Comparison of ENCODE assay signal across 17 cellular contexts in genomic region chr7:1050956-1051690, GRCh38. TPM values are rescaled to one million over a fixed set of nuclear protein-coding genes. Genes with fewer than 3 reads are reported as not detected.
A peak's percentile ranks its signal among the peaks of the same experiment; 100 is the strongest.
DNase-seq lines count a peak whose midpoint lies in the region; ATAC-seq and TF ChIP-seq lines count a peak whose summit lies in the region.
"Had no signal": no experiment of that assay in that cellular context is flagged by ENCODE, and none has a peak within 500 bp of the region (broad histone marks: within the 10 kb centered on the region; RNA-seq: fewer than 3 reads in every experiment).

No MANE protein-coding gene starts in this region.

- TF ChIP-seq EP300 in esophagus muscularis mucosa (IDR thresholded peaks at IDR 0.05) = no peak
- TF ChIP-seq EP300 in upper lobe of left lung (IDR thresholded peaks at IDR 0.05) = no peak

- CTCF ChIA-PET in Caco-2 (lab: Charles Lee) = interaction anchor here (0.6 kb wide), 1 partner anchor 170 kb away, joined by 4 read pairs; no protein-coding TSS in a partner anchor

- no peaks in the 10 kb centered on the region for H3K27me3 Mint-ChIP-seq in Caco-2 (ENCODE audit: insufficient read depth, unreplicated experiment)
- H3K27me3 Mint-ChIP-seq: stimulated activated naive CD8-positive, alpha-beta T cell treated with anti-CD3 and anti-CD28 coated beads, Interleukin-15, amount 100 ng/mL, for 72 hours had no signal

- intact Hi-C loops in esophagus muscularis mucosa (cut with DNase I) = no loop called here
- intact Hi-C loops in prostate gland (cut with DNase I) = no loop called here
- intact Hi-C loops in Caco-2 (cut with micrococcal nuclease; ENCODE audit: unreplicated experiment) = no loop called here

- peaks cover 5% of the 10 kb centered on the region for H3K4me1 Mint-ChIP-seq in Caco-2 (ENCODE audit: low read depth, unreplicated experiment)

- DNase-seq in adipocyte (ENCODE audit: low read depth) (no peak), esophagus muscularis mucosa (ENCODE audit: extremely low spot score) (no peak), prostate gland (ENCODE audit: low spot score) (no peak), upper lobe of left lung (no peak), globus pallidus (ENCODE audit: low spot score) (no peak), Caco-2 (no peak), foreskin keratinocyte (no peak)
- DNase-seq: activated CD4-positive, alpha-beta T cell treated with anti-CD3 and anti-CD28 coated beads for 48 hours; effector memory CD4-positive, alpha-beta T cell; NCI-H1436 treated with DMSO at 0.1 percent for 48 hours; NCI-H345; SJCRH30; stimulated activated naive CD8-positive, alpha-beta T cell treated with anti-CD3 and anti-CD28 coated beads, Interleukin-15, amount 100 ng/mL, for 72 hours; T1000 had no signal

- WGBS in esophagus muscularis mucosa = 78% methylated on average over 17 of the region's 22 CpGs
- 75% methylated on average over 21 of the region's 22 CpGs for WGBS in prostate gland
- WGBS in upper lobe of left lung, 2 donors = 88 to 89% methylated on average over 6 to 18 of the region's 22 CpGs

- no peak overlapping the region for H3K4me3 Mint-ChIP-seq in Caco-2 (ENCODE audit: unreplicated experiment)
- H3K4me3 Mint-ChIP-seq: stimulated activated naive CD8-positive, alpha-beta T cell treated with anti-CD3 and anti-CD28 coated beads, Interleukin-15, amount 100 ng/mL, for 72 hours had no signal

- ATAC-seq in upper lobe of left lung (ENCODE audit: low FRiP score in 2 of 2) (no peak), foreskin keratinocyte (no peak)
- ATAC-seq: activated naive CD4-positive, alpha-beta T cell treated with anti-CD3 and anti-CD28 coated beads, Interleukin-2, amount 50 U/mL, for 72 hours; stimulated activated naive CD8-positive, alpha-beta T cell treated with anti-CD3 and anti-CD28 coated beads, Interleukin-15, amount 100 ng/mL, for 72 hours had no signal

- no peak overlapping the region for H3K27ac Mint-ChIP-seq in Caco-2 (ENCODE audit: unreplicated experiment)

- H3K27ac ChIP-seq in esophagus muscularis mucosa (replicated peaks in 1 of 4) = peak overlapping the region; percentile 62 to 83 (median 72)
- peak overlapping the region; percentile 54 to 59 for H3K27ac ChIP-seq in prostate gland
- peak overlapping the region; percentile 85 to 94 (median 90) for H3K27ac ChIP-seq in upper lobe of left lung
- H3K27ac ChIP-seq in foreskin keratinocyte = no peak overlapping the region
- H3K27ac ChIP-seq: cardiac muscle cell, SJCRH30 had no signal

- H3K9ac ChIP-seq in adipocyte (ENCODE audit: low read length) = peak overlapping the region; percentile 68

- no peak overlapping the region for H3K4me3 ChIP-seq in adipocyte (ENCODE audit: low read length)
- H3K4me3 ChIP-seq in esophagus muscularis mucosa = no peak overlapping the region
- no peak overlapping the region for H3K4me3 ChIP-seq in prostate gland
- no peak overlapping the region for H3K4me3 ChIP-seq in upper lobe of left lung
- no peak overlapping the region for H3K4me3 ChIP-seq in Caco-2 (ENCODE audit: low read depth, low read length)
- H3K4me3 ChIP-seq: cardiac muscle cell, HAP-1, SJCRH30 had no signal

- TF ChIP-seq CTCF in esophagus muscularis mucosa (IDR thresholded peaks at IDR 0.05) (no peak), prostate gland (IDR thresholded peaks at IDR 0.05) (no peak), upper lobe of left lung (IDR thresholded peaks at IDR 0.05) (no peak), Caco-2 (IDR thresholded peaks at IDR 0.05; ENCODE audit: insufficient read depth in 1 of 2, low read depth in 1 of 2, low read length in 1 of 2, severe bottlenecking in 1 of 2, unreplicated experiment in 1 of 2) (no peak), foreskin keratinocyte (conservative IDR thresholded peaks at IDR 0.05) (no peak)

- H3K27me3 ChIP-seq in adipocyte (replicated peaks; ENCODE audit: control insufficient read depth, insufficient read depth, low read length) = no peaks in the 10 kb centered on the region
- no peaks in the 10 kb centered on the region for H3K27me3 ChIP-seq in esophagus muscularis mucosa
- H3K27me3 ChIP-seq in prostate gland (replicated peaks; ENCODE audit: insufficient read depth) = no peaks in the 10 kb centered on the region
- H3K27me3 ChIP-seq in upper lobe of left lung = no peaks in the 10 kb centered on the region
- no peaks in the 10 kb centered on the region for H3K27me3 ChIP-seq in Caco-2 (replicated peaks; ENCODE audit: control insufficient read depth, insufficient read depth, low read length)
- no peaks in the 10 kb centered on the region for H3K27me3 ChIP-seq in foreskin keratinocyte
- H3K27me3 ChIP-seq: cardiac muscle cell, SJCRH30 had no signal

- no peaks in the 10 kb centered on the region for H3K9me3 ChIP-seq in adipocyte (ENCODE audit: control insufficient read depth, low read length)
- H3K9me3 ChIP-seq in esophagus muscularis mucosa = no peaks in the 10 kb centered on the region
- no peaks in the 10 kb centered on the region for H3K9me3 ChIP-seq in prostate gland
- H3K9me3 ChIP-seq in upper lobe of left lung = no peaks in the 10 kb centered on the region
- H3K9me3 ChIP-seq in Caco-2 = no peaks in the 10 kb centered on the region
- H3K9me3 ChIP-seq: HAP-1, SJCRH30 had no signal

- no TSS peak for BruUV-seq in Caco-2 (replicated peaks; lab: Mats Ljungman, UMichigan)

- peaks cover 6% of the 10 kb centered on the region for H3K36me3 Mint-ChIP-seq in Caco-2 (ENCODE audit: insufficient read depth, unreplicated experiment)
- H3K36me3 Mint-ChIP-seq: activated naive CD4-positive, alpha-beta T cell treated with anti-CD3 and anti-CD28 coated beads, Interleukin-2, amount 50 U/mL, for 72 hours had no signal

- H3K9me3 Mint-ChIP-seq in Caco-2 (ENCODE audit: unreplicated experiment) = no peaks in the 10 kb centered on the region
- H3K9me3 Mint-ChIP-seq: activated naive CD4-positive, alpha-beta T cell treated with anti-CD3 and anti-CD28 coated beads, Interleukin-2, amount 50 U/mL, for 72 hours; stimulated activated naive CD8-positive, alpha-beta T cell treated with anti-CD3 and anti-CD28 coated beads, Interleukin-15, amount 100 ng/mL, for 72 hours had no signal

- H3K36me3 ChIP-seq in adipocyte (ENCODE audit: control insufficient read depth, insufficient read depth, low read length, severe bottlenecking) = no peaks in the 10 kb centered on the region
- H3K36me3 ChIP-seq in esophagus muscularis mucosa = no peaks in the 10 kb centered on the region
- no peaks in the 10 kb centered on the region for H3K36me3 ChIP-seq in prostate gland
- H3K36me3 ChIP-seq in upper lobe of left lung = no peaks in the 10 kb centered on the region
- H3K36me3 ChIP-seq in Caco-2 (ENCODE audit: control insufficient read depth, insufficient read depth, low read length) = no peaks in the 10 kb centered on the region; the same call in 1 of the 2 replicates
- H3K36me3 ChIP-seq: cardiac muscle cell, HAP-1, SJCRH30 had no signal

- POLR2A ChIA-PET in Caco-2 (lab: Charles Lee) = no interaction called here

- no peak for TF ChIP-seq POLR2A in esophagus muscularis mucosa (IDR thresholded peaks at IDR 0.05; ENCODE audit: low read depth)
- no peak for TF ChIP-seq POLR2A in prostate gland (IDR thresholded peaks at IDR 0.05)
- no peak for TF ChIP-seq POLR2A in upper lobe of left lung (IDR thresholded peaks at IDR 0.05)

- peaks cover 39% of the 10 kb centered on the region for H3K4me1 ChIP-seq in adipocyte (ENCODE audit: control insufficient read depth, insufficient read depth, low read length)
- peaks cover 85 to 100% (median 95%) of the 10 kb centered on the region in 4 donors for H3K4me1 ChIP-seq in esophagus muscularis mucosa
- H3K4me1 ChIP-seq in prostate gland (replicated peaks) = peaks cover 17% of the 10 kb centered on the region
- peaks cover 87 to 94% (median 89%) of the 10 kb centered on the region in 4 donors for H3K4me1 ChIP-seq in upper lobe of left lung
- H3K4me1 ChIP-seq in Caco-2 = peaks cover 7% of the 10 kb centered on the region; the same call in 1 of the 2 replicates
- no peaks in the 10 kb centered on the region for H3K4me1 ChIP-seq in foreskin keratinocyte
- H3K4me1 ChIP-seq: HAP-1, SJCRH30 had no signal

RNA-seq across cellular contexts. Expression of gene GPR146, which starts 6.8 kb away (rescaled TPM):
- total RNA-seq in esophagus muscularis mucosa (10 to 100 TPM; 12.5 to 30.8 (median 25.5) TPM), prostate gland (10 to 100 TPM in 1 of 2 donors, 1 to 10 TPM in 1; 6.1 to 25.9 TPM), upper lobe of left lung (10 to 100 TPM; 11.2 to 32.8 (median 28.9) TPM), Caco-2 (2022) (1.8 and 3.0 TPM in 2 replicates), foreskin keratinocyte (not detected in 2 replicates)
- not detected in 2 replicates for polyA plus RNA-seq in foreskin keratinocyte

RNA-seq across cellular contexts. Expression of gene GPER1, which starts 36.8 kb away (rescaled TPM):
- 10 to 100 TPM in 2 of 4 donors, 1 to 10 TPM in 2; 4.6 to 19.9 (median 11.0) TPM for total RNA-seq in esophagus muscularis mucosa
- 10 to 100 TPM in 1 of 2 donors, 1 to 10 TPM in 1; 7.4 to 11.5 TPM for total RNA-seq in prostate gland
- 10 to 100 TPM in 2 of 6 donors, 1 to 10 TPM in 4; 6.5 to 24.7 (median 8.5) TPM for total RNA-seq in upper lobe of left lung
- 0.25 TPM in 1 of 2 replicates, not detected in the other for total RNA-seq in Caco-2 (2022)
- 0.07 TPM in 1 of 2 replicates, not detected in the other for total RNA-seq in foreskin keratinocyte
- 0.03 and 0.07 TPM in 2 replicates for polyA plus RNA-seq in foreskin keratinocyte
- total RNA-seq: activated naive CD4-positive, alpha-beta T cell treated with anti-CD3 and anti-CD28 coated beads, Interleukin-2, amount 50 U/mL, for 72 hours; SJCRH30 had no signal
